9 cellular contexts compared by ENCODE assay signal in the genomic region with DNA sequence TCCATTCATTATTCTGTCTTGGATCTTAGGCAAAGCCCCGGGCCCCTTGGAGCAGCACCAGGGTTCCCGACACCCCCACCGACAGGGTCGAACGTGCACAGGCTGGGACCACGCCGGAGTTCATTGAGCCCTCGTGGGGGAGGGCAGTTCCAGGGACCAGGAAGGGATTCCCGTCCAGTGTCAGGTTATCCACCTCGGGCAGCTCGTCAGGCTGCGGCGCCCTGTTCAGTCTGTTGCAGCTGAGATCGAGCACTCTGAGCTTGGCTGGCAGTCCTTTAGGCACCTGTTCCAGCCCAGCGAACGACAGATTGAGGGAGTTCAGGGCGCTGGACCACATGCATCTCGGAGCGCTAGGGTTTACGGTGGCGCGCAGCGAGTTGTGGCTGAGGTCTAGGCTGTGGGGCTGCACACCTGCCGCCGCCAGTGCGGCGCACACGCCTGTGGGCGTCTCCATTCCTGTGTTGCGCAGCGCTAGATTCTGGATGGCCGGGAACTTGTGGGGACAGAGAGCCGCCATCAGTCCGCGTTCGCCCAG. TPM values are rescaled to one million over a fixed set of nuclear protein-coding genes. Genes with fewer than 3 reads are reported as not detected.
DNase-seq lines count a peak whose midpoint lies in the region; ATAC-seq, FAIRE-seq and TF ChIP-seq lines count a peak whose summit lies in the region.
"Had no signal": no experiment of that assay in that cellular context is flagged by ENCODE, and none has a peak within 500 bp of the region (broad histone marks: within the 10 kb centered on the region; RNA-seq: fewer than 3 reads in every experiment).

No MANE protein-coding gene starts in this region.

- H4K20me1 ChIP-seq in MM.1S (ENCODE audit: insufficient read depth, low read length) (no peaks in the 10 kb centered on the region), astrocyte (ENCODE audit: insufficient read depth, low read length) (no peaks in the 10 kb centered on the region)

- CTCF ChIA-PET in CD8-positive, alpha-beta T cell (lab: Charles Lee), result interaction anchor here (0.9 to 2.0 kb wide), 3 partner anchors 72 to 84 kb away, joined by 3 to 14 read pairs (median 3); partner anchors contain the start of gene EIF4EBP3

- peaks cover 8% of the 10 kb centered on the region for H3K27me3 Mint-ChIP-seq in CD8-positive, alpha-beta T cell (ENCODE audit: low read depth)
- no peaks in the 10 kb centered on the region for H3K27me3 Mint-ChIP-seq in astrocyte (ENCODE audit: low read depth, unreplicated experiment)

- no peak for FAIRE-seq in astrocyte (lab: Jason Lieb, UNC)
- FAIRE-seq: colon had no signal

- peak; percentile 70 for ATAC-seq in CD8-positive, alpha-beta T cell

- H3K4me3 ChIP-seq in CD8-positive, alpha-beta T cell (ENCODE audit: low read depth, low read length), result peak overlapping the region; percentile 84
- H3K4me3 ChIP-seq in MM.1S (ENCODE audit: low read length) (peak overlapping the region; percentile 59), astrocyte (ENCODE audit: insufficient read depth, low read depth, low read length) (peak overlapping the region; percentile 60), kidney epithelial cell (ENCODE audit: low read depth, low read length) (peak overlapping the region; percentile 39)

- no peaks in the 10 kb centered on the region for H3K36me3 ChIP-seq in CD8-positive, alpha-beta T cell (ENCODE audit: insufficient read depth, low read length)
- H3K36me3 ChIP-seq in MM.1S (replicated peaks; ENCODE audit: insufficient read depth, low read length), result no peaks in the 10 kb centered on the region
- H3K36me3 ChIP-seq in astrocyte (ENCODE audit: insufficient read depth, low read length), result no peaks in the 10 kb centered on the region
- no peaks in the 10 kb centered on the region for H3K36me3 ChIP-seq in kidney epithelial cell (ENCODE audit: control insufficient read depth, insufficient read depth, low read length)

- H3K9me2 ChIP-seq in MM.1S (replicated peaks; ENCODE audit: insufficient read depth, low read length), result no peaks in the 10 kb centered on the region

- peak overlapping the region; percentile 74 for H3K27ac Mint-ChIP-seq in CD8-positive, alpha-beta T cell
- H3K27ac Mint-ChIP-seq in astrocyte (ENCODE audit: unreplicated experiment), result no peak overlapping the region

- no peaks in the 10 kb centered on the region for H3K9me3 Mint-ChIP-seq in CD8-positive, alpha-beta T cell
- H3K9me3 Mint-ChIP-seq in astrocyte (ENCODE audit: unreplicated experiment), result peaks cover 21% of the 10 kb centered on the region

- H3K27me3 ChIP-seq in CD8-positive, alpha-beta T cell (ENCODE audit: insufficient read depth, low read length), result no peaks in the 10 kb centered on the region
- H3K27me3 ChIP-seq in MM.1S (replicated peaks; ENCODE audit: insufficient read depth, low read length), result 0 out of 2 replicates have a peak, but pooled peaks cover 6% of the 10 kb centered on the region
- peaks cover 22% of the 10 kb centered on the region for H3K27me3 ChIP-seq in astrocyte (ENCODE audit: insufficient read depth, low read length)
- H3K27me3 ChIP-seq in kidney epithelial cell (ENCODE audit: control insufficient read depth, insufficient read depth, low read length), result peaks cover 20% of the 10 kb centered on the region

- DNase-seq in CD8-positive, alpha-beta T cell, result peak in 5 of 7 experiments; percentile 7 to 52 (median 30)
- DNase-seq in GM20000 (ENCODE audit: low spot score) (peak; percentile 26), MM.1S (peak; percentile 17), astrocyte (ENCODE audit: low read depth) (no peak), kidney epithelial cell (ENCODE audit: low read depth) (no peak), SKM-1 treated with dmso at 0.1 percent for 144 hours (lab: John Stamatoyannopoulos, UW; ENCODE audit: unreplicated experiment) (no peak), foreskin melanocyte (no peak)

- peaks cover 26% of the 10 kb centered on the region for H3K4me1 Mint-ChIP-seq in CD8-positive, alpha-beta T cell (ENCODE audit: low read depth)
- H3K4me1 Mint-ChIP-seq in astrocyte (ENCODE audit: low read depth, unreplicated experiment), result no peaks in the 10 kb centered on the region

- peak overlapping the region; percentile 90 for H3K4me3 Mint-ChIP-seq in CD8-positive, alpha-beta T cell
- no peak overlapping the region for H3K4me3 Mint-ChIP-seq in astrocyte (ENCODE audit: unreplicated experiment)

- peak overlapping the region; percentile 48 for H3K27ac ChIP-seq in CD8-positive, alpha-beta T cell (ENCODE audit: low read depth, low read length)
- H3K27ac ChIP-seq in MM.1S (ENCODE audit: low read length) (no peak overlapping the region), astrocyte (ENCODE audit: low read depth, low read length) (no peak overlapping the region), temporal lobe (ENCODE audit: low read depth, low read length) (peak overlapping the region; percentile 47)

- no peak overlapping the region for H3K9ac ChIP-seq in MM.1S (ENCODE audit: low read length)
- H3K9ac ChIP-seq in astrocyte (ENCODE audit: low read length), result no peak overlapping the region

- POLR2A ChIA-PET in CD8-positive, alpha-beta T cell (lab: Charles Lee), result interaction anchor here (0.6 to 2.6 kb wide), 7 partner anchors 13 to 80 kb away, joined by 3 to 15 read pairs (median 3); partner anchors contain the start of genes HARS1, HARS2, IK and NDUFA2

- peak overlapping the region; percentile 88 for H3K4me2 ChIP-seq in MM.1S (ENCODE audit: low read depth, low read length)
- H3K4me2 ChIP-seq in astrocyte (ENCODE audit: low read length), result peak overlapping the region; percentile 85

- H3K4me1 ChIP-seq in CD8-positive, alpha-beta T cell (ENCODE audit: insufficient read depth, low read length), result peaks cover 15% of the 10 kb centered on the region
- H3K4me1 ChIP-seq in MM.1S (ENCODE audit: low read length), result 0 out of 2 replicates have a peak, but pooled peaks cover 2% of the 10 kb centered on the region
- peaks cover 16% of the 10 kb centered on the region for H3K4me1 ChIP-seq in astrocyte (ENCODE audit: insufficient read depth, low read length)

- TF ChIP-seq CTCF in CD8-positive, alpha-beta T cell (IDR thresholded peaks at IDR 0.05), result no peak
- TF ChIP-seq CTCF in GM20000 (IDR thresholded peaks at IDR 0.05; ENCODE audit: extremely low read depth, missing control alignments) (no peak), MM.1S (IDR thresholded peaks at IDR 0.05; ENCODE audit: low read length) (no peak), astrocyte (IDR thresholded peaks at IDR 0.05; ENCODE audit: insufficient read depth, low read depth, low read length) (no peak), kidney epithelial cell (IDR thresholded peaks at IDR 0.05; ENCODE audit: insufficient read depth, low read length, poor library complexity, severe bottlenecking) (no peak)

- peaks cover 8% of the 10 kb centered on the region for H3F3A ChIP-seq in MM.1S (ENCODE audit: insufficient read depth, low read length)

- H3K79me2 ChIP-seq in MM.1S (ENCODE audit: low read length) (no peaks in the 10 kb centered on the region), astrocyte (ENCODE audit: insufficient read depth, low read length) (no peaks in the 10 kb centered on the region)

- H3K9me3 ChIP-seq in CD8-positive, alpha-beta T cell (ENCODE audit: low read length), result no peaks in the 10 kb centered on the region
- H3K9me3 ChIP-seq in MM.1S (replicated peaks; ENCODE audit: insufficient read depth, low read length) (no peaks in the 10 kb centered on the region), astrocyte (ENCODE audit: insufficient read depth, low read depth, low read length) (peaks cover 9% of the 10 kb centered on the region)

- no peaks in the 10 kb centered on the region for H3K36me3 Mint-ChIP-seq in CD8-positive, alpha-beta T cell
- peaks cover 2% of the 10 kb centered on the region for H3K36me3 Mint-ChIP-seq in astrocyte (ENCODE audit: low read depth, unreplicated experiment)

- peak overlapping the region; percentile 94 for H2AFZ ChIP-seq in MM.1S (ENCODE audit: low read length)
- peak overlapping the region; percentile 94 for H2AFZ ChIP-seq in astrocyte (ENCODE audit: low read depth, low read length)

- intact Hi-C loops in CD8-positive, alpha-beta T cell (cut with DNase I, micrococcal nuclease), result loop anchor here (2.0 to 10.0 kb wide), 6 partner anchors 15 to 693 kb away; partner anchors contain the start of genes CYSTM1 (in 1 of the 2), IK (in 1 of the 2), NDUFA2 (in 1 of the 2) and PFDN1 (in 1 of the 2)

RNA-seq across cellular contexts. Expression of gene CD14, which starts 1.1 kb away (rescaled TPM):
- total RNA-seq in CD8-positive, alpha-beta T cell, result under 1 TPM; 0.49 to 0.56 TPM
- total RNA-seq in astrocyte, result 0.16 and 0.34 TPM in 2 replicates
- 0.29 and 1.9 TPM in 2 replicates for total RNA-seq in kidney epithelial cell
- 4.4 TPM for total RNA-seq in temporal lobe

RNA-seq across cellular contexts. Expression of gene TMCO6, which starts 7.4 kb away (rescaled TPM):
- total RNA-seq in CD8-positive, alpha-beta T cell, result 10 to 100 TPM; 16.7 to 20.6 TPM
- 7.0 and 8.0 TPM in 2 replicates for total RNA-seq in astrocyte
- 35.6 and 66.8 TPM in 2 replicates for total RNA-seq in kidney epithelial cell
- total RNA-seq in temporal lobe, result 9.3 TPM

RNA-seq across cellular contexts. Expression of gene NDUFA2, which starts 15.5 kb away (rescaled TPM):
- 10 to 100 TPM; 52.9 to 53.4 TPM for total RNA-seq in CD8-positive, alpha-beta T cell
- 55.9 and 62.3 TPM in 2 replicates for total RNA-seq in astrocyte
- total RNA-seq in kidney epithelial cell, result 46.4 and 51.2 TPM in 2 replicates
- 17.9 TPM for total RNA-seq in temporal lobe

RNA-seq across cellular contexts. Expression of gene IK, which starts 15.7 kb away (rescaled TPM):
- 100 to 1,000 TPM; 180 to 183 TPM for total RNA-seq in CD8-positive, alpha-beta T cell
- total RNA-seq in astrocyte, result 67.3 and 71.6 TPM in 2 replicates
- total RNA-seq in kidney epithelial cell, result 107 and 111 TPM in 2 replicates
- 65.4 TPM for total RNA-seq in temporal lobe

RNA-seq across cellular contexts. Expression of gene WDR55, which starts 32.8 kb away (rescaled TPM):
- 10 to 100 TPM; 45.4 to 49.2 TPM for total RNA-seq in CD8-positive, alpha-beta T cell
- total RNA-seq in astrocyte (28.8 and 31.2 TPM in 2 replicates), kidney epithelial cell (20.1 and 22.5 TPM in 2 replicates), temporal lobe (11.8 TPM)

Comparison
In these comparisons a context has a peak if more than half of its experiments do, and no peak if none do; other contexts are left out.
1. DNase-seq: peak in CD8-positive, alpha-beta T cell (5 of 7), GM20000 (single experiment) and MM.1S (single experiment); none in astrocyte (single experiment), kidney epithelial cell (single experiment), SKM-1 treated with dmso at 0.1 percent for 144 hours (single experiment) and foreskin melanocyte (single experiment).
2. H3K27ac ChIP-seq: peak in CD8-positive, alpha-beta T cell (single experiment) and temporal lobe (single experiment); none in MM.1S (single experiment) and astrocyte (single experiment).
3. Peak in every context shown above with its lines, with median percentiles within 50 percentile points of each other: H3K4me3 ChIP-seq.